ENCODE assay signal across 8 cellular contexts in genomic region chr19:50555447-50556235, GRCh38. TPM values are rescaled to one million over a fixed set of nuclear protein-coding genes. Genes with fewer than 3 reads are reported as not detected.
DNase-seq lines count a peak whose midpoint lies in the region; ATAC-seq and TF ChIP-seq lines count a peak whose summit lies in the region.

No MANE protein-coding gene starts in this region.

- H3K9me3 Mint-ChIP-seq in activated T-helper 17 cell treated with anti-CD3 and anti-CD28 coated beads, Interleukin-2, amount 50 U/mL, for 72 hours = no peaks in the 10 kb centered on the region

- H3K79me2 ChIP-seq in ACC112 (ENCODE audit: control insufficient read depth, insufficient read depth, low read length, unreplicated experiment) = no peaks in the 10 kb centered on the region

- H3K27ac ChIP-seq in ACC112 (ENCODE audit: low read depth, low read length) (no peak overlapping the region), lower lobe of right lung (no peak overlapping the region), RWPE1 (no peak overlapping the region)

- H3K36me3 Mint-ChIP-seq in activated T-helper 17 cell treated with anti-CD3 and anti-CD28 coated beads, Interleukin-2, amount 50 U/mL, for 72 hours (ENCODE audit: low read depth) = no peaks in the 10 kb centered on the region

- H3K4me1 ChIP-seq in ACC112 (ENCODE audit: control insufficient read depth, insufficient read depth, low read length, unreplicated experiment) (no peaks in the 10 kb centered on the region), lower lobe of right lung (peaks cover 6% of the 10 kb centered on the region)

- intact Hi-C loops in lower lobe of right lung (cut with DNase I) = no loop called here

- peak overlapping the region; percentile 69 for H3K4me3 Mint-ChIP-seq in activated T-helper 17 cell treated with anti-CD3 and anti-CD28 coated beads, Interleukin-2, amount 50 U/mL, for 72 hours

- peaks cover 50% of the 10 kb centered on the region for H3K27me3 Mint-ChIP-seq in activated T-helper 17 cell treated with anti-CD3 and anti-CD28 coated beads, Interleukin-2, amount 50 U/mL, for 72 hours

- H3K36me3 ChIP-seq in ACC112 (ENCODE audit: insufficient read depth, low read length) (no peaks in the 10 kb centered on the region), H7 (replicated peaks; ENCODE audit: control insufficient read depth, insufficient read depth, low read length) (no peaks in the 10 kb centered on the region), lower lobe of right lung (no peaks in the 10 kb centered on the region)

- ATAC-seq in activated T-helper 17 cell treated with anti-CD3 and anti-CD28 coated beads, Interleukin-2, amount 50 U/mL, for 72 hours (replicated peaks) = no peak
- no peak for ATAC-seq in lower lobe of right lung

- TF ChIP-seq CTCF in lower lobe of right lung (IDR thresholded peaks at IDR 0.05) = no peak
- no peak for TF ChIP-seq CTCF in RWPE1 (conservative IDR thresholded peaks at IDR 0.05; ENCODE audit: low read depth)

- no peak overlapping the region for H2AFZ ChIP-seq in ACC112 (ENCODE audit: low read length, unreplicated experiment)

- POLR2A ChIA-PET in RWPE1 (lab: Yijun Ruan, JAX; ENCODE audit: low non-redundant PET) = interaction anchor here (0.6 kb wide), 1 partner anchor 21 kb away, joined by 3 read pairs; no protein-coding TSS in a partner anchor

- H3K4me3 ChIP-seq in ACC112 (ENCODE audit: low read depth, low read length) (peak overlapping the region; percentile 70), H7 (ENCODE audit: insufficient read depth, low read depth, low read length) (peak overlapping the region; percentile 61), lower lobe of right lung (peak overlapping the region; percentile 51)

- no peaks in the 10 kb centered on the region for H3K9me3 ChIP-seq in lower lobe of right lung

- peaks cover 4% of the 10 kb centered on the region for H3K4me1 Mint-ChIP-seq in activated T-helper 17 cell treated with anti-CD3 and anti-CD28 coated beads, Interleukin-2, amount 50 U/mL, for 72 hours

- DNase-seq in H7 (peak; percentile 89), lower lobe of right lung (no peak), SHP77 treated with DMSO at 0.1 percent for 48 hours (lab: John Stamatoyannopoulos, UW) (no peak), H4 (ENCODE audit: low spot score) (no peak), RWPE1 (ENCODE audit: low spot score) (no peak), NCI-H1436 treated with DMSO at 0.1 percent for 48 hours (lab: John Stamatoyannopoulos, UW) (no peak)

- CTCF ChIA-PET in RWPE1 (lab: Yijun Ruan, JAX) = interaction anchor here (0.6 to 1.8 kb wide), 14 partner anchors 9 to 704 kb away, joined by 3 to 23 read pairs (median 4); no protein-coding TSS in a partner anchor

- peaks cover 21% of the 10 kb centered on the region for H3K27me3 ChIP-seq in ACC112 (ENCODE audit: insufficient read depth, low read length)
- H3K27me3 ChIP-seq in H7 (ENCODE audit: control insufficient read depth, insufficient read depth, low read length) = peaks cover 51% of the 10 kb centered on the region
- peaks cover 65% of the 10 kb centered on the region for H3K27me3 ChIP-seq in lower lobe of right lung (ENCODE audit: low read depth)

- H3K27ac Mint-ChIP-seq in activated T-helper 17 cell treated with anti-CD3 and anti-CD28 coated beads, Interleukin-2, amount 50 U/mL, for 72 hours = no peak overlapping the region

RNA-seq across cellular contexts. Expression of gene LRRC4B, which starts 12.6 kb away (rescaled TPM):
- total RNA-seq in H7 (2014; rRNA removed; shearing (Covaris generic)) = 2.4 and 3.5 TPM in 2 replicates
- not detected for total RNA-seq in activated T-helper 17 cell treated with anti-CD3 and anti-CD28 coated beads, Interleukin-2, amount 50 U/mL, for 72 hours
- 3.9 TPM for total RNA-seq in lower lobe of right lung
- total RNA-seq in H4 (2014; rRNA removed; shearing (Covaris generic)) = 15.2 and 19.0 TPM in 2 replicates

RNA-seq across cellular contexts. Expression of gene ASPDH, which starts 41.9 kb away (rescaled TPM):
- total RNA-seq in H7 (2014; rRNA removed; shearing (Covaris generic)) = not detected in 2 replicates
- not detected for total RNA-seq in activated T-helper 17 cell treated with anti-CD3 and anti-CD28 coated beads, Interleukin-2, amount 50 U/mL, for 72 hours
- not detected for total RNA-seq in lower lobe of right lung
- total RNA-seq in H4 (2014; rRNA removed; shearing (Covaris generic)) = not detected in 2 replicates

RNA-seq across cellular contexts. Expression of gene JOSD2, which starts 44.6 kb away (rescaled TPM):
- total RNA-seq in H7 (2014; rRNA removed; shearing (Covaris generic)) = 4.7 and 4.9 TPM in 2 replicates
- 10 to 100 TPM; 37.5 to 45.8 TPM for total RNA-seq in activated T-helper 17 cell treated with anti-CD3 and anti-CD28 coated beads, Interleukin-2, amount 50 U/mL, for 72 hours
- total RNA-seq in lower lobe of right lung = 40.4 TPM
- 28.7 and 60.6 TPM in 2 replicates for total RNA-seq in H4 (2014; rRNA removed; shearing (Covaris generic))
